ENCODE assay signal across 12 cellular contexts in the genomic region with DNA sequence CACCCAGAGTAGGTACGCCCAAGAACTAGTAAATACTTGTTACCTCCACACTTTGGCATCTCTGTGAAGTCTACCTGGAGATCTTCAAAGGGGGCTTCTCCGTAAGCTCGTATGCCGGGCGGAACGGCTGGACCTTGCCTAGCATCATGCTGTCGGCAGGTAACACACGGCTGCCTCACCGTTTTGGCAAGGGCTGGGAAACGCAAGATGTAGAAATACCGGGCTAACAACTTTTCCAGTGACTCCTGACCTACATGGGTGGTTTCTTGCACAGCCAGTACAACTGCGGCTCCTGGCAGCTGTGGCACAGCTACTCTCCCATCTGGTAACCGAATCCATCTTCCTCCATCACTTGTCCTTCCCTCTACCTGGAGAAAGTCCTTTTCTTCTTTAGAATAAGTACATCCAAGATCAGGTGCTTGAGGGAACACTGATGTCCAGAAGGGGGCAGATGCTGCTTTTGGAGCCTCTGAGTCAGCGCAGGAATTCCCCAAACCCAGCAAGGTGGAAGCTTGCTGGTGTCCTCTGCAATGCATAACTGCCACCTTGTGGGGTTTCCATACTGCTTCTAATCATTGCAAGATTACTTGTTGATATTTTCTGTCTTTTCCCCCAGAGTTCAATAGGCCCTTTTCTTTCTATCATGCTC. TPM values are rescaled to one million over a fixed set of nuclear protein-coding genes. Genes with fewer than 3 reads are reported as not detected.
DNase-seq lines count a peak whose midpoint lies in the region; ATAC-seq and TF ChIP-seq lines count a peak whose summit lies in the region.
"Not testable (repeated sequence)": the region's sequence is repeated elsewhere in the genome, so short reads cannot be mapped to it uniquely, and the experiment has no call there.
"Had no signal": no experiment of that assay in that cellular context is flagged by ENCODE, and none has a peak within 500 bp of the region (broad histone marks: within the 10 kb centered on the region; RNA-seq: fewer than 3 reads in every experiment).

No MANE protein-coding gene starts in this region.

- not testable (repeated sequence) for H3K36me3 Mint-ChIP-seq in activated CD8-positive, alpha-beta T cell treated with anti-CD3 and anti-CD28 coated beads for 36 hours (ENCODE audit: low read depth)

- not testable (repeated sequence) for H3K9me3 ChIP-seq in smooth muscle cell (replicated peaks; ENCODE audit: low read depth)

- not testable (repeated sequence) for H3K4me3 ChIP-seq in AG09309 (ENCODE audit: control insufficient read depth, low read depth, low read length); epithelial cell of esophagus (ENCODE audit: low read length); smooth muscle cell

- H4K20me1 ChIP-seq in smooth muscle cell (ENCODE audit: low read depth), result not testable (repeated sequence)

- not testable (repeated sequence) for H3K27me3 ChIP-seq in smooth muscle cell (ENCODE audit: low read depth)

- not testable (repeated sequence) for H3K79me2 ChIP-seq in smooth muscle cell (ENCODE audit: low read depth)

- not testable (repeated sequence) for H3K4me3 Mint-ChIP-seq in activated CD8-positive, alpha-beta T cell treated with anti-CD3 and anti-CD28 coated beads for 36 hours

- not testable (repeated sequence) for H3K27ac ChIP-seq in smooth muscle cell (ENCODE audit: low read depth)

- 79% methylated on average over 14 of the region's 14 CpGs for WGBS in smooth muscle cell (ENCODE audit: low lambda C conversion rate)

- in situ Hi-C loops in GM13977 (cut with MboI; ENCODE audit: low pct_unique_long_range_greater_than_20kb, low sequenced_read_pairs, unreplicated experiment), result not testable (repeated sequence)

- POLR2A ChIA-PET in activated CD8-positive, alpha-beta T cell treated with anti-CD3 and anti-CD28 coated beads for 36 hours (lab: Charles Lee), result not testable (repeated sequence)

- not testable (repeated sequence) for H3K27me3 Mint-ChIP-seq in activated CD8-positive, alpha-beta T cell treated with anti-CD3 and anti-CD28 coated beads for 36 hours

- CTCF ChIA-PET in activated CD8-positive, alpha-beta T cell treated with anti-CD3 and anti-CD28 coated beads for 36 hours (lab: Charles Lee), result interaction anchor here (0.9 to 1.0 kb wide), 2 partner anchors 25 to 39 kb away, joined by 3 read pairs; no protein-coding TSS in a partner anchor

- not testable (repeated sequence) for H3K9ac ChIP-seq in smooth muscle cell (ENCODE audit: low read depth)

- not testable (repeated sequence) for H3K4me1 ChIP-seq in smooth muscle cell (ENCODE audit: low read depth)

- TF ChIP-seq CTCF in AG09309 (IDR thresholded peaks at IDR 0.05; ENCODE audit: control insufficient read depth, insufficient read depth, low read depth, low read length, missing control alignments) (peak; percentile 39), GM13977 (IDR thresholded peaks at IDR 0.05; ENCODE audit: extremely low read depth, insufficient read depth, missing control alignments) (peak; percentile 31), smooth muscle cell (IDR thresholded peaks at IDR 0.05; ENCODE audit: borderline replicate concordance, insufficient read depth, poor library complexity, severe bottlenecking) (peak; percentile 24)
- peak; percentile 33 for TF ChIP-seq CTCF in activated CD8-positive, alpha-beta T cell treated with anti-CD3 and anti-CD28 coated beads for 36 hours (IDR thresholded peaks at IDR 0.05)
- TF ChIP-seq CTCF in epithelial cell of esophagus (IDR thresholded peaks at IDR 0.05; ENCODE audit: insufficient read depth, low read depth, low read length, missing control alignments), result not testable (repeated sequence)

- not testable (repeated sequence) for H3K4me2 ChIP-seq in smooth muscle cell

- H3K9me3 Mint-ChIP-seq in activated CD8-positive, alpha-beta T cell treated with anti-CD3 and anti-CD28 coated beads for 36 hours, result not testable (repeated sequence)

- H3K36me3 ChIP-seq in smooth muscle cell (ENCODE audit: low read depth), result not testable (repeated sequence)

- intact Hi-C loops in activated CD8-positive, alpha-beta T cell treated with anti-CD3 and anti-CD28 coated beads for 36 hours (cut with micrococcal nuclease), result not testable (repeated sequence)

- not testable (repeated sequence) for H2AFZ ChIP-seq in smooth muscle cell (ENCODE audit: low read depth)

- not testable (repeated sequence) for DNase-seq in AG09309 (ENCODE audit: low read depth); GM13977 (ENCODE audit: low spot score); smooth muscle cell (lab: John Stamatoyannopoulos, UW; ENCODE audit: unreplicated experiment)
- peak; percentile 2 for DNase-seq in M059J (ENCODE audit: low read depth)
- DNase-seq in RKO (ENCODE audit: low spot score), result peak; percentile 13
- DNase-seq in activated CD8-positive, alpha-beta T cell treated with anti-CD3 and anti-CD28 coated beads for 36 hours, result peak; percentile 61
- peak; percentile 4 for DNase-seq in epithelial cell of esophagus (ENCODE audit: low read depth)
- peak; percentile 16 for DNase-seq in iris pigment epithelial cell (ENCODE audit: low read depth)

- ATAC-seq in activated CD8-positive, alpha-beta T cell treated with anti-CD3 and anti-CD28 coated beads for 36 hours, result not testable (repeated sequence)

- H3F3A ChIP-seq in smooth muscle cell (ENCODE audit: low read depth), result not testable (repeated sequence)

- H3K27ac Mint-ChIP-seq in activated CD8-positive, alpha-beta T cell treated with anti-CD3 and anti-CD28 coated beads for 36 hours, result not testable (repeated sequence)

- not testable (repeated sequence) for H3K4me1 Mint-ChIP-seq in activated CD8-positive, alpha-beta T cell treated with anti-CD3 and anti-CD28 coated beads for 36 hours (ENCODE audit: low read depth)

RNA-seq across cellular contexts. Expression of a gene that starts 59.7 kb away (rescaled TPM):
- not detected in 2 replicates for total RNA-seq in M059J (2014; rRNA removed; shearing (Covaris generic))
- total RNA-seq in activated CD8-positive, alpha-beta T cell treated with anti-CD3 and anti-CD28 coated beads for 36 hours, result not detected
- not detected in 2 replicates for total RNA-seq in smooth muscle cell
- polyA plus RNA-seq in smooth muscle cell, result not detected in 2 replicates
- total RNA-seq: activated CD8-positive, alpha-beta memory T cell treated with anti-CD3 and anti-CD28 coated beads for 36 hours; activated T-helper 17 cell treated with anti-CD3 and anti-CD28 coated beads, Interleukin-2, amount 50 U/mL, for 72 hours; natural killer cell; subcutaneous adipose tissue had no signal
